ENCODE assay signal across 9 cellular contexts in the genomic region with DNA sequence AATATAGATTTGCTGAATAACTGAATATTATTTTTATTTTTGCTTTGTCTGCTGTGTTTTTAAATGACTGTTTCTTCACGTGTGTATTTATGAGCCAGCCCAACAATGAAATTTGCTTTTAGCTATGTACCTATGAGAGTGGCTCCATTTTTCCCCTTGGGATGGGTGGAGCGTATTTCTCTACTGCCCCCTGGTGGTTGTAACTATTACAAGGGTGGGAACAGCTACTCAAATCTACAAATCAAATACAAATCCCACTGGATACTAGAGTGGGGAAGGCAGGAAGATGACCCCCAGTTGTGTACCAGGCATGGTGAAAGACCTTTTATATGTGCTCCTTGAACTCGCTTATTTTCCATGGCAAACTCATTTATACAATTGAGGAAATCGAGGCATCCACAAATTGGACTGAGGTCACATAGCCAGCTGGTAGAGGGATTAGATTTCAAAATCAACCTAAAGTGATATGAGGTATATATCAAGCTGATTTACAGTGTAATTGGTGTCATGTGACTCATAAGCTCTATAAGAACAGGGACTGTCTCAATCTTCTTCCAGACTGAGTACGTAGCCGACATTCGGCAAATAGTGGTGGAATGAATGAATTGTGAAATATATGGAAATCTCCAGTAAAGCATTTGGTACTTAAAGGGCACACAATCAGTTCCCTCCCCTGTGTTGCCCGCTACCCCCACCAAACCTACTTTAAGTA.
A peak's percentile ranks its signal among the peaks of the same experiment; 100 is the strongest.
DNase-seq lines count a peak whose midpoint lies in the region; ATAC-seq, FAIRE-seq and TF ChIP-seq lines count a peak whose summit lies in the region.
"Had no signal": no experiment of that assay in that cellular context is flagged by ENCODE, and none has a peak within 500 bp of the region (broad histone marks: within the 10 kb centered on the region; RNA-seq: fewer than 3 reads in every experiment).

No MANE protein-coding gene starts in this region.

- intact Hi-C loops in HepG2 (cut with micrococcal nuclease; ENCODE audit: unreplicated experiment): loop anchor here (1.0 kb wide), 1 partner anchor 40 kb away; no protein-coding TSS in a partner anchor
- intact Hi-C loops in posterior vena cava (cut with DNase I): no loop called here

- H3K4me3 ChIP-seq in cardiac fibroblast (replicated peaks in 1 of 2; ENCODE audit: low read depth in 2 of 2, low read length in 2 of 2): no peak overlapping the region
- no peak overlapping the region for H3K4me3 ChIP-seq in HepG2 (replicated peaks in 1 of 3; ENCODE audit: insufficient read depth in 1 of 3, low read depth in 2 of 3, low read length in 3 of 3)

- TF ChIP-seq CTCF in cardiac fibroblast (IDR thresholded peaks at IDR 0.05; ENCODE audit: low read depth, low read length): peak; percentile 84
- peak; percentile 51 for TF ChIP-seq CTCF in HepG2 (CRISPR knock-in tag; IDR thresholded peaks at IDR 0.05)

- no peaks in the 10 kb centered on the region for H3K9me3 ChIP-seq in HepG2 (ENCODE audit: low read length)

- no peaks in the 10 kb centered on the region for H4K20me1 ChIP-seq in HepG2 (ENCODE audit: insufficient read depth, low read length)

- H3K9ac ChIP-seq in HepG2 (ENCODE audit: insufficient read depth, low read depth, low read length): no peak overlapping the region

- DNase-seq in DMS 273 (lab: John Stamatoyannopoulos, UW; ENCODE audit: unreplicated experiment) (peak; percentile 82), DMS 273 treated with DMSO at 0.1 percent for 48 hours (lab: John Stamatoyannopoulos, UW) (no peak), HK-2 (ENCODE audit: unreplicated experiment) (peak; percentile 35), NCI-H82 treated with DMSO at 0.1 percent for 48 hours (lab: John Stamatoyannopoulos, UW; ENCODE audit: unreplicated experiment) (peak; percentile 29), cardiac fibroblast (ENCODE audit: low read depth in 2 of 2) (peak; percentile 67 to 84), HepG2 (ENCODE audit: low spot score) (peak; percentile 34), posterior vena cava (ENCODE audit: low spot score) (no peak)

- no peaks in the 10 kb centered on the region for H3K27me3 ChIP-seq in HepG2 (ENCODE audit: control insufficient read depth in 1 of 2, insufficient read depth in 2 of 2, low read length in 2 of 2)

- no peak overlapping the region for H3K4me2 ChIP-seq in HepG2 (ENCODE audit: low read depth, low read length)

- ATAC-seq in GM19463 (IDR thresholded peaks at IDR 0.05; ENCODE audit: unreplicated experiment) (peak; percentile 74), HepG2 (peak; percentile 80)

- peak; percentile 32 for FAIRE-seq in HepG2 (lab: Jason Lieb, UNC)
- FAIRE-seq: A204.1 had no signal

- H2AFZ ChIP-seq in HepG2 (ENCODE audit: low read length): no peak overlapping the region

- in situ Hi-C loops in HepG2 (cut with HindIII; ENCODE audit: extremely low pct_ligation_motif_present, low pct_unique_long_range_greater_than_20kb): no loop called here

- TF ChIP-seq RAD21 in HepG2 (CRISPR knock-in tag; IDR thresholded peaks at IDR 0.05): no peak

- H3K79me2 ChIP-seq in HepG2 (ENCODE audit: insufficient read depth, low read length): no peaks in the 10 kb centered on the region

- WGBS in HepG2 (ENCODE audit: low lambda C conversion rate): 13% methylated on average over 8 of the region's 8 CpGs

- no peak for TF ChIP-seq EP300 in HepG2 (IDR thresholded peaks at IDR 0.05; ENCODE audit: low read depth in 2 of 2, low read length in 2 of 2)
- no peak for TF ChIP-seq EP300 in HepG2 (CRISPR knock-in tag; IDR thresholded peaks at IDR 0.05; ENCODE audit: borderline replicate concordance)

- no peaks in the 10 kb centered on the region for H3K4me1 ChIP-seq in HepG2 (ENCODE audit: insufficient read depth, low read length)

- no peak for TF ChIP-seq POLR2A in HepG2 (IDR thresholded peaks at IDR 0.05; ENCODE audit: insufficient read depth in 1 of 2, low read depth in 2 of 2, low read length in 2 of 2)

- no peak overlapping the region for H3K27ac ChIP-seq in HepG2 (ENCODE audit: extremely low read length, insufficient read depth, low read length)

- BruUV-seq in HepG2 (replicated peaks; lab: Mats Ljungman, UMichigan): no TSS peak

- CTCF ChIA-PET in HepG2 (lab: Yijun Ruan, JAX; ENCODE audit: low intra/inter-chr PET ratio, low total read pairs): interaction anchor here (1.7 kb wide), 1 partner anchor 40 kb away, joined by 16 read pairs; no protein-coding TSS in a partner anchor

- H3K36me3 ChIP-seq in HepG2 (replicated peaks in 1 of 2; ENCODE audit: control insufficient read depth in 1 of 2, insufficient read depth in 2 of 2, low read length in 2 of 2): no peaks in the 10 kb centered on the region

- POLR2A ChIA-PET in HepG2 (lab: Yijun Ruan, JAX): no interaction called here

TF ChIP-seq in HepG2, 621 proteins besides CTCF, POLR2A, EP300 and RAD21:
- peak; percentile 36; the same call in 1 of the 2 replicates for TF ChIP-seq STAG1 (CRISPR knock-in tag; IDR thresholded peaks at IDR 0.05)
- peak; percentile 41; the same call in 1 of the 2 replicates for TF ChIP-seq SMC3 (IDR thresholded peaks at IDR 0.05; ENCODE audit: low read length)
- TF ChIP-seq ZBTB7B (CRISPR knock-in tag; IDR thresholded peaks at IDR 0.05): no peak
- no peak for TF ChIP-seq JARID2 (CRISPR knock-in tag; IDR thresholded peaks at IDR 0.05; ENCODE audit: insufficient replicate concordance)
- TF ChIP-seq ZNF589 (CRISPR knock-in tag; conservative IDR thresholded peaks at IDR 0.05): no peak
- TF ChIP-seq, protein P1, sequence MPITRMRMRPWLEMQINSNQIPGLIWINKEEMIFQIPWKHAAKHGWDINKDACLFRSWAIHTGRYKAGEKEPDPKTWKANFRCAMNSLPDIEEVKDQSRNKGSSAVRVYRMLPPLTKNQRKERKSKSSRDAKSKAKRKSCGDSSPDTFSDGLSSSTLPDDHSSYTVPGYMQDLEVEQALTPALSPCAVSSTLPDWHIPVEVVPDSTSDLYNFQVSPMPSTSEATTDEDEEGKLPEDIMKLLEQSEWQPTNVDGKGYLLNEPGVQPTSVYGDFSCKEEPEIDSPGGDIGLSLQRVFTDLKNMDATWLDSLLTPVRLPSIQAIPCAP (CRISPR knock-in tag; IDR thresholded peaks at IDR 0.05; ENCODE audit: low read depth): no peak
- no peak for TF ChIP-seq SMAD9 (CRISPR knock-in tag; IDR thresholded peaks at IDR 0.05)
- TF ChIP-seq TOE1 (CRISPR knock-in tag; IDR thresholded peaks at IDR 0.05): no peak
- TF ChIP-seq, protein P2, sequence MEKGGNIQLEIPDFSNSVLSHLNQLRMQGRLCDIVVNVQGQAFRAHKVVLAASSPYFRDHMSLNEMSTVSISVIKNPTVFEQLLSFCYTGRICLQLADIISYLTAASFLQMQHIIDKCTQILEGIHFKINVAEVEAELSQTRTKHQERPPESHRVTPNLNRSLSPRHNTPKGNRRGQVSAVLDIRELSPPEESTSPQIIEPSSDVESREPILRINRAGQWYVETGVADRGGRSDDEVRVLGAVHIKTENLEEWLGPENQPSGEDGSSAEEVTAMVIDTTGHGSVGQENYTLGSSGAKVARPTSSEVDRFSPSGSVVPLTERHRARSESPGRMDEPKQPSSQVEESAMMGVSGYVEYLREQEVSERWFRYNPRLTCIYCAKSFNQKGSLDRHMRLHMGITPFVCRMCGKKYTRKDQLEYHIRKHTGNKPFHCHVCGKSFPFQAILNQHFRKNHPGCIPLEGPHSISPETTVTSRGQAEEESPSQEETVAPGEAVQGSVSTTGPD (CRISPR knock-in tag; IDR thresholded peaks at IDR 0.05): no peak
- TF ChIP-seq ZSCAN31 (CRISPR knock-in tag; IDR thresholded peaks at IDR 0.05; ENCODE audit: low read depth): no peak

Comparison
In these comparisons a context has a peak if more than half of its experiments do, and no peak if none do; other contexts are left out.
1. DNase-seq: peak in DMS 273 (single experiment), HK-2 (single experiment), NCI-H82 treated with DMSO at 0.1 percent for 48 hours (single experiment), cardiac fibroblast (2 of 2) and HepG2 (single experiment); none in DMS 273 treated with DMSO at 0.1 percent for 48 hours (single experiment) and posterior vena cava (single experiment).